Comparison of ENCODE assay signal across 17 cellular contexts in the genomic region with DNA sequence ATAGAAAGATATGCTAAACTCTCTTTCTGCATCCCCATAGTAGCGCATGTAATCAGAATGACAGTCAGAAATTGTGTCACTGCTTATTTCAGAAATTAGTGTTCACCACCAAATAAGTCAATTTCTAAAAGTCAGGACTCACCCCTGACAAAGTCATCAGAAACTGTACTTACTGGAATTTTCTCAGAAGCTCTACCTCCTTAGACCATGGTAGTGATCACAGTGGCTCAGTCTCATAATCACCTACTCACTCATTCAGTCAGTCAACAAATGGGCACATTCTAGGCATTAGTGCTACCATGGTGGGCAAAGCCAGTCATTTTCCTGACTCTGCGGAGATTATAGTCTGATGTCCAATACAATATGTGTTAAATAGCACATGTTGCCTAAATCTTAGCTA. TPM values are rescaled to one million over a fixed set of nuclear protein-coding genes. Genes with fewer than 3 reads are reported as not detected.
DNase-seq lines count a peak whose midpoint lies in the region; ATAC-seq and TF ChIP-seq lines count a peak whose summit lies in the region.
"Had no signal": no experiment of that assay in that cellular context is flagged by ENCODE, and none has a peak within 500 bp of the region (broad histone marks: within the 10 kb centered on the region; RNA-seq: fewer than 3 reads in every experiment).

No MANE protein-coding gene starts in this region.

- H3K27ac Mint-ChIP-seq in activated CD8-positive, alpha-beta memory T cell treated with anti-CD3 and anti-CD28 coated beads, Interleukin-2, amount 10 ng/mL, durations not matched to agents 7 days and 5 days, result no peak overlapping the region
- peak overlapping the region; percentile 38 for H3K27ac Mint-ChIP-seq in activated T-helper 17 cell treated with anti-CD3 and anti-CD28 coated beads, Interleukin-2, amount 50 U/mL, for 72 hours
- H3K27ac Mint-ChIP-seq: CD4-positive, alpha-beta memory T cell had no signal

- ATAC-seq in activated CD8-positive, alpha-beta memory T cell treated with anti-CD3 and anti-CD28 coated beads, Interleukin-2, amount 10 ng/mL, durations not matched to agents 7 days and 5 days, result peak; percentile 27
- peak; percentile 88 for ATAC-seq in activated T-helper 17 cell treated with anti-CD3 and anti-CD28 coated beads, Interleukin-2, amount 50 U/mL, for 72 hours (replicated peaks)
- ATAC-seq in stimulated activated naive CD8-positive, alpha-beta T cell treated with anti-CD3 and anti-CD28 coated beads, Interleukin-15, Interleukin-2, amounts not matched to agents 100 U/mL and 50 U/mL, for 24 hours, result peak; percentile 73
- no peak for ATAC-seq in GM21528 (IDR thresholded peaks at IDR 0.05; ENCODE audit: low FRiP score, unreplicated experiment)

- H3K4me1 ChIP-seq in PC-9 (replicated peaks; ENCODE audit: insufficient read depth) (peaks cover 38% of the 10 kb centered on the region), adrenal gland (replicated peaks in 1 of 2) (no peaks in the 10 kb centered on the region)

- intact Hi-C loops in PC-9 (cut with micrococcal nuclease; ENCODE audit: unreplicated experiment), result loop anchor here (10.0 kb wide), 2 partner anchors 62 to 182 kb away; a partner anchor contains a TSS
- intact Hi-C loops in adrenal gland (cut with DNase I), result no loop called here

- CTCF ChIA-PET in activated CD8-positive, alpha-beta memory T cell treated with anti-CD3 and anti-CD28 coated beads, Interleukin-2, amount 10 ng/mL, durations not matched to agents 7 days and 5 days (lab: Charles Lee), result no interaction called here
- CTCF ChIA-PET in PC-9 (lab: Charles Lee), result no interaction called here

- H3K36me3 ChIP-seq in PC-9 (ENCODE audit: low read depth), result no peaks in the 10 kb centered on the region
- H3K36me3 ChIP-seq in adrenal gland (replicated peaks in 1 of 2), result no peaks in the 10 kb centered on the region

- H3K27ac ChIP-seq in PC-9 (no peak overlapping the region), adrenal gland (no peak overlapping the region)
- H3K27ac ChIP-seq: GM23248 had no signal

- H3K36me3 Mint-ChIP-seq in activated CD8-positive, alpha-beta memory T cell treated with anti-CD3 and anti-CD28 coated beads, Interleukin-2, amount 10 ng/mL, durations not matched to agents 7 days and 5 days, result no peaks in the 10 kb centered on the region
- no peaks in the 10 kb centered on the region for H3K36me3 Mint-ChIP-seq in activated T-helper 17 cell treated with anti-CD3 and anti-CD28 coated beads, Interleukin-2, amount 50 U/mL, for 72 hours (ENCODE audit: low read depth)

- H3K9me3 Mint-ChIP-seq in activated CD8-positive, alpha-beta memory T cell treated with anti-CD3 and anti-CD28 coated beads, Interleukin-2, amount 10 ng/mL, durations not matched to agents 7 days and 5 days (ENCODE audit: low read depth), result no peaks in the 10 kb centered on the region
- H3K9me3 Mint-ChIP-seq in activated T-helper 17 cell treated with anti-CD3 and anti-CD28 coated beads, Interleukin-2, amount 50 U/mL, for 72 hours, result no peaks in the 10 kb centered on the region
- H3K9me3 Mint-ChIP-seq: CD4-positive, alpha-beta memory T cell had no signal

- H3K27me3 ChIP-seq in PC-9 (ENCODE audit: insufficient read depth, low read depth) (no peaks in the 10 kb centered on the region), adrenal gland (no peaks in the 10 kb centered on the region)

- POLR2A ChIA-PET in PC-9 (lab: Charles Lee; ENCODE audit: unreplicated experiment), result no interaction called here

- peaks cover 27% of the 10 kb centered on the region for H3F3A ChIP-seq in PC-9 (ENCODE audit: insufficient read depth, low read depth)

- H3K4me3 Mint-ChIP-seq in activated CD8-positive, alpha-beta memory T cell treated with anti-CD3 and anti-CD28 coated beads, Interleukin-2, amount 10 ng/mL, durations not matched to agents 7 days and 5 days, result no peak overlapping the region
- H3K4me3 Mint-ChIP-seq in activated T-helper 17 cell treated with anti-CD3 and anti-CD28 coated beads, Interleukin-2, amount 50 U/mL, for 72 hours, result no peak overlapping the region
- H3K4me3 Mint-ChIP-seq: CD4-positive, alpha-beta memory T cell had no signal

- no peak overlapping the region for H2AFZ ChIP-seq in PC-9
- H2AFZ ChIP-seq: GM23248 had no signal

- 94 to 97% (median 95%) methylated on average over 2 of the region's 2 CpGs for WGBS in adrenal gland, 4 donors

- no peak for DNase-seq in activated CD8-positive, alpha-beta memory T cell treated with anti-CD3 and anti-CD28 coated beads, Interleukin-2, amount 10 ng/mL, durations not matched to agents 7 days and 5 days
- no peak for DNase-seq in activated CD8-positive, alpha-beta memory T cell treated with anti-CD3 and anti-CD28 coated beads, Interleukin-2, amount 50 U/mL, for 48 hours
- no peak for DNase-seq in PC-9
- no peak for DNase-seq in stimulated activated naive CD8-positive, alpha-beta T cell treated with anti-CD3 and anti-CD28 coated beads, Interleukin-15, Interleukin-2, amounts not matched to agents 100 U/mL and 50 U/mL, for 24 hours
- no peak for DNase-seq in adrenal gland
- DNase-seq: C1 segment of cervical spinal cord; Calu3; CD4-positive, alpha-beta memory T cell; COR-L47; DMS53; DMS79 treated with DMSO at 0.1 percent for 48 hours; GF-D8; GM23248; H7; HCEC 1CT had no signal

- H3K9me3 ChIP-seq in PC-9 (ENCODE audit: insufficient read depth, low read depth) (no peaks in the 10 kb centered on the region), adrenal gland (replicated peaks in 1 of 3) (no peaks in the 10 kb centered on the region)

- H3K79me2 ChIP-seq in PC-9 (ENCODE audit: low read depth), result no peaks in the 10 kb centered on the region

- H3K27me3 Mint-ChIP-seq in activated CD8-positive, alpha-beta memory T cell treated with anti-CD3 and anti-CD28 coated beads, Interleukin-2, amount 10 ng/mL, durations not matched to agents 7 days and 5 days, result no peaks in the 10 kb centered on the region
- H3K27me3 Mint-ChIP-seq in activated T-helper 17 cell treated with anti-CD3 and anti-CD28 coated beads, Interleukin-2, amount 50 U/mL, for 72 hours, result no peaks in the 10 kb centered on the region
- H3K27me3 Mint-ChIP-seq: CD4-positive, alpha-beta memory T cell had no signal

- peak overlapping the region; percentile 83; the same call in 1 of the 2 replicates for H3K4me2 ChIP-seq in PC-9

- no peak overlapping the region for H3K4me3 ChIP-seq in PC-9
- no peak overlapping the region for H3K4me3 ChIP-seq in adrenal gland
- H3K4me3 ChIP-seq: GM23248 had no signal

- TF ChIP-seq POLR2A in adrenal gland (IDR thresholded peaks at IDR 0.05), result no peak

- H4K20me1 ChIP-seq in PC-9 (ENCODE audit: insufficient read depth), result no peaks in the 10 kb centered on the region

- TF ChIP-seq CTCF in PC-9 (conservative IDR thresholded peaks at IDR 0.05) (no peak), adrenal gland (IDR thresholded peaks at IDR 0.05) (no peak)

- no peaks in the 10 kb centered on the region for H3K9me2 ChIP-seq in PC-9 (ENCODE audit: insufficient read depth)

- no TSS peak for BruUV-seq in PC-9 (replicated peaks; lab: Mats Ljungman, UMichigan)

- H3K4me1 Mint-ChIP-seq in activated CD8-positive, alpha-beta memory T cell treated with anti-CD3 and anti-CD28 coated beads, Interleukin-2, amount 10 ng/mL, durations not matched to agents 7 days and 5 days, result peaks cover 15% of the 10 kb centered on the region
- no peaks in the 10 kb centered on the region for H3K4me1 Mint-ChIP-seq in activated T-helper 17 cell treated with anti-CD3 and anti-CD28 coated beads, Interleukin-2, amount 50 U/mL, for 72 hours

RNA-seq across cellular contexts. Expression of a gene that starts 22.0 kb away (rescaled TPM):
- total RNA-seq in activated CD8-positive, alpha-beta memory T cell treated with anti-CD3 and anti-CD28 coated beads, Interleukin-2, amount 10 ng/mL, durations not matched to agents 7 days and 5 days, result 1 to 10 TPM; 3.4 to 3.6 TPM
- total RNA-seq in PC-9 (2021) (6.6 and 8.1 TPM in 2 replicates), adrenal gland (1 to 10 TPM in 5 of 8 donors, under 1 TPM in 3; 0.36 to 3.6 (median 1.5) TPM)
- total RNA-seq in activated T-helper 17 cell treated with anti-CD3 and anti-CD28 coated beads, Interleukin-2, amount 50 U/mL, for 72 hours, result 1 to 10 TPM; 1.7 to 3.5 TPM
- 1 to 10 TPM; 1.1 to 9.3 (median 4.3) TPM for polyA plus RNA-seq in adrenal gland
